ENCODE assay signal across 18 cellular contexts in genomic region chrX:41935827-41936226, GRCh38.
"Had no signal": no experiment of that assay in that cellular context is flagged by ENCODE, and none has a peak within 500 bp of the region (broad histone marks: within the 10 kb centered on the region; RNA-seq: fewer than 3 reads in every experiment).

No MANE protein-coding gene starts in this region.

- H3K4me3 ChIP-seq: colonic mucosa, neural progenitor cell, ovary, right atrium auricular region, sigmoid colon, skin epidermis, stomach, thoracic aorta, transverse colon had no signal

- H3K9me3 Mint-ChIP-seq: natural killer cell had no signal

- H3K4me1 Mint-ChIP-seq: neural progenitor cell had no signal

- DNase-seq: colonic mucosa; dermis blood vessel endothelial cell; erythroblast; foreskin keratinocyte; kidney; natural killer cell; nucleus accumbens; ovary; sigmoid colon; stimulated activated CD4-positive, alpha-beta T cell treated with anti-CD3 and anti-CD28 coated beads, Interleukin-12 subunit alpha, Interleukin-12 subunit beta, amount 100 ng/mL, for 4 hours; stimulated activated naive CD4-positive, alpha-beta T cell; stomach; substantia nigra; transverse colon had no signal

- FAIRE-seq: kidney had no signal

- H3K36me3 Mint-ChIP-seq: natural killer cell, neural progenitor cell had no signal

- H3K27ac Mint-ChIP-seq: natural killer cell, neural progenitor cell had no signal

- H3K4me3 Mint-ChIP-seq: natural killer cell, neural progenitor cell had no signal
